1 cellular context compared by ENCODE assay signal in the genomic region with DNA sequence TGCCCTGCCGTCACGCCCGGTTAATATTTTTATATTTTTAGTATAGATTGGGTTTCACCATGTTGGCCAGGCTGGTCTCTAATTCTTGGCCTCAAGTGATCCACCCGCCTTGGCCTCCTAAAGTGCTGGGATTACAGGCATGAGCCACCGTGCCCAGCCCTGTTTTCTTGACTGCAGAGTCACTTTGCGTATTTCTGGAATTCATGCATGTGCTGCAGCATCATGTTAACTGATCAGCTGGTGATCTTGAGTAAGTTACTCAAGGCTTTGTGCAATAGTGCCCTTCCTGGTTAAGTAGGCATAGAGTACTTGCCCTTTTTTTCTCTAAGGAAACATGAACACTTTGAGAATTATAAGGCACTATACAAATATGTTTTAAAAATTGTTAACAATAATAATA.
TF ChIP-seq lines count a peak whose summit lies in the region.

No MANE protein-coding gene starts in this region.

TF ChIP-seq in SK-N-SH, 30 proteins besides CTCF, POLR2A, EP300 and RAD21 (continued from another document):
- TF ChIP-seq, protein P1, sequence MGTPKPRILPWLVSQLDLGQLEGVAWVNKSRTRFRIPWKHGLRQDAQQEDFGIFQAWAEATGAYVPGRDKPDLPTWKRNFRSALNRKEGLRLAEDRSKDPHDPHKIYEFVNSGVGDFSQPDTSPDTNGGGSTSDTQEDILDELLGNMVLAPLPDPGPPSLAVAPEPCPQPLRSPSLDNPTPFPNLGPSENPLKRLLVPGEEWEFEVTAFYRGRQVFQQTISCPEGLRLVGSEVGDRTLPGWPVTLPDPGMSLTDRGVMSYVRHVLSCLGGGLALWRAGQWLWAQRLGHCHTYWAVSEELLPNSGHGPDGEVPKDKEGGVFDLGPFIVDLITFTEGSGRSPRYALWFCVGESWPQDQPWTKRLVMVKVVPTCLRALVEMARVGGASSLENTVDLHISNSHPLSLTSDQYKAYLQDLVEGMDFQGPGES (IDR thresholded peaks at IDR 0.05; ENCODE audit: low read depth, low read length), result no peak
- no peak for TF ChIP-seq EZH2phosphoT487 (IDR thresholded peaks at IDR 0.05; ENCODE audit: borderline replicate concordance, low read depth)
- TF ChIP-seq NFIC (IDR thresholded peaks at IDR 0.05; ENCODE audit: borderline replicate concordance), result no peak
- TF ChIP-seq, protein P2, sequence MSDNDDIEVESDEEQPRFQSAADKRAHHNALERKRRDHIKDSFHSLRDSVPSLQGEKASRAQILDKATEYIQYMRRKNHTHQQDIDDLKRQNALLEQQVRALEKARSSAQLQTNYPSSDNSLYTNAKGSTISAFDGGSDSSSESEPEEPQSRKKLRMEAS (IDR thresholded peaks at IDR 0.05; ENCODE audit: low read depth), result no peak
- TF ChIP-seq USF1 (IDR thresholded peaks at IDR 0.05; ENCODE audit: borderline replicate concordance, low read depth), result no peak
- TF ChIP-seq, protein P3, sequence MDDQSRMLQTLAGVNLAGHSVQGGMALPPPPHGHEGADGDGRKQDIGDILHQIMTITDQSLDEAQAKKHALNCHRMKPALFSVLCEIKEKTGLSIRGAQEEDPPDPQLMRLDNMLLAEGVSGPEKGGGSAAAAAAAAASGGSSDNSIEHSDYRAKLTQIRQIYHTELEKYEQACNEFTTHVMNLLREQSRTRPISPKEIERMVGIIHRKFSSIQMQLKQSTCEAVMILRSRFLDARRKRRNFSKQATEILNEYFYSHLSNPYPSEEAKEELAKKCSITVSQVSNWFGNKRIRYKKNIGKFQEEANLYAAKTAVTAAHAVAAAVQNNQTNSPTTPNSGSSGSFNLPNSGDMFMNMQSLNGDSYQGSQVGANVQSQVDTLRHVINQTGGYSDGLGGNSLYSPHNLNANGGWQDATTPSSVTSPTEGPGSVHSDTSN (IDR thresholded peaks at IDR 0.05), result no peak
- TF ChIP-seq SIN3A (IDR thresholded peaks at IDR 0.05; ENCODE audit: borderline replicate concordance, low read depth, low read length), result no peak
- TF ChIP-seq GATA2 (CRISPR knock-in tag; IDR thresholded peaks at IDR 0.05), result no peak
- TF ChIP-seq RFX5 (IDR thresholded peaks at IDR 0.05; ENCODE audit: low read length), result no peak
- no peak for TF ChIP-seq YY1 (IDR thresholded peaks at IDR 0.05; ENCODE audit: low read depth)
- no peak for TF ChIP-seq TAF1 (IDR thresholded peaks at IDR 0.05; ENCODE audit: borderline replicate concordance, low read depth, low read length)
- TF ChIP-seq SMC3 (IDR thresholded peaks at IDR 0.05; ENCODE audit: low read depth, low read length), result no peak
- TF ChIP-seq MXI1 (IDR thresholded peaks at IDR 0.05; ENCODE audit: low read depth, low read length), result no peak
